In genomic region chr19:20422616-20423205, GRCh38 we compare ENCODE assay signal across 8 cellular contexts.
DNase-seq lines count a peak whose midpoint lies in the region; ATAC-seq and TF ChIP-seq lines count a peak whose summit lies in the region.

No MANE protein-coding gene starts in this region.

- no peaks in the 10 kb centered on the region for H3K9me3 Mint-ChIP-seq in neural crest cell

- intact Hi-C loops in PC-9 (cut with micrococcal nuclease; ENCODE audit: unreplicated experiment), result no loop called here
- intact Hi-C loops in esophagus squamous epithelium (cut with DNase I), result no loop called here

- no peaks in the 10 kb centered on the region for H3F3A ChIP-seq in PC-9 (ENCODE audit: insufficient read depth, low read depth)

- H3K4me1 Mint-ChIP-seq in neural crest cell, result peaks cover 19% of the 10 kb centered on the region

- POLR2A ChIA-PET in PC-9 (lab: Charles Lee; ENCODE audit: unreplicated experiment), result interaction anchor here (0.6 kb wide), 1 partner anchor 754 kb away, joined by 4 read pairs; the partner anchor contains the start of gene ZNF101

- H3K4me1 ChIP-seq in PC-9 (replicated peaks; ENCODE audit: insufficient read depth), result no peaks in the 10 kb centered on the region
- peaks cover 0 to 11% (median 0%) of the 10 kb centered on the region in 3 donors for H3K4me1 ChIP-seq in esophagus squamous epithelium

- no peak for ATAC-seq in GM19395 (IDR thresholded peaks at IDR 0.05; ENCODE audit: unreplicated experiment)

- H3K9me2 ChIP-seq in PC-9 (ENCODE audit: insufficient read depth), result no peaks in the 10 kb centered on the region

- H3K36me3 Mint-ChIP-seq in neural crest cell (ENCODE audit: low read depth), result peaks cover 30% of the 10 kb centered on the region

- no peaks in the 10 kb centered on the region for H3K79me2 ChIP-seq in PC-9 (ENCODE audit: low read depth)

- peaks cover 9% of the 10 kb centered on the region; the same call in 1 of the 2 replicates for H3K9me3 ChIP-seq in PC-9 (ENCODE audit: insufficient read depth, low read depth)
- peaks cover 0 to 9% (median 0%) of the 10 kb centered on the region in 3 donors for H3K9me3 ChIP-seq in esophagus squamous epithelium

- 79 to 83% methylated on average over 13 to 15 of the region's 15 CpGs for WGBS in esophagus squamous epithelium, 2 donors

- H3K27ac ChIP-seq in PC-9 (no peak overlapping the region), esophagus squamous epithelium (peak overlapping the region in 3 of 4 donors; percentile 53 to 89 (median 88))

- H2AFZ ChIP-seq in PC-9, result no peak overlapping the region

- DNase-seq in AG08396 (ENCODE audit: low spot score), result peak; percentile 3
- no peak for DNase-seq in PC-9
- no peak for DNase-seq in esophagus squamous epithelium (lab: John Stamatoyannopoulos, UW)
- no peak for DNase-seq in neural crest cell (ENCODE audit: low read depth, low spot score)
- DNase-seq in NCI-H1417 (lab: John Stamatoyannopoulos, UW), result no peak
- DNase-seq in NCI-H446 treated with DMSO at 0.1 percent for 48 hours (lab: John Stamatoyannopoulos, UW), result no peak
- no peak for DNase-seq in NOMO-1 treated with DMSO at 0.1 percent for 48 hours (lab: John Stamatoyannopoulos, UW; ENCODE audit: unreplicated experiment)

- CTCF ChIA-PET in PC-9 (lab: Charles Lee), result no interaction called here

- H3K27ac Mint-ChIP-seq in neural crest cell (ENCODE audit: unreplicated experiment), result no peak overlapping the region

- H3K4me3 ChIP-seq in PC-9 (no peak overlapping the region), esophagus squamous epithelium (peak overlapping the region; percentile 45 to 69 (median 62))

- no peaks in the 10 kb centered on the region for H4K20me1 ChIP-seq in PC-9 (ENCODE audit: insufficient read depth)

- peak overlapping the region; percentile 100 for H3K4me3 Mint-ChIP-seq in neural crest cell

- no peaks in the 10 kb centered on the region for H3K27me3 Mint-ChIP-seq in neural crest cell (ENCODE audit: low read depth)

- peak overlapping the region; percentile 64; the same call in 1 of the 2 replicates for H3K4me2 ChIP-seq in PC-9

- TF ChIP-seq POLR2A in esophagus squamous epithelium (IDR thresholded peaks at IDR 0.05), result no peak

- H3K36me3 ChIP-seq in PC-9 (ENCODE audit: low read depth) (no peaks in the 10 kb centered on the region), esophagus squamous epithelium (no peaks in the 10 kb centered on the region)

- H3K27me3 ChIP-seq in PC-9 (ENCODE audit: insufficient read depth, low read depth) (no peaks in the 10 kb centered on the region), esophagus squamous epithelium (no peaks in the 10 kb centered on the region)

- TSS peak; percentile 56 for BruUV-seq in PC-9 (replicated peaks; lab: Mats Ljungman, UMichigan)

- TF ChIP-seq CTCF in PC-9 (conservative IDR thresholded peaks at IDR 0.05) (no peak), esophagus squamous epithelium (IDR thresholded peaks at IDR 0.05) (no peak), neural crest cell (conservative IDR thresholded peaks at IDR 0.05) (no peak)
